Comparison of ENCODE assay signal across 7 cellular contexts in the genomic region with DNA sequence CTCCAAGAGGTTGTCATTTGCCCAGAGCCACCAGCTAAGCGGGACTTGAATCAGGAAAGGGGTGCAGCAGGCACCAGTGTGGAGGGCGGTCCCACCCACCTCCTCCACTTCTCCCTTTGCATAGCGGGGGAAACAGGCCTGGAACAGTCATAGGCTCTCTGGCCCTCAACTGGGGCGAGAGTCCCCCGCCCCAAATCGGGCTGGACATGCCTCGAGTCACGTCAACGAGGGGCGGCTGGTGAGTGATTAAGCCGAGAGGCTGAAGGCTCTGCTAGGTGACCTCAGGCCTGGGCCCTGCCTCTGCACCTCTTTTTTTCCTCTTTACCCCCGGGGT. TPM values are rescaled to one million over a fixed set of nuclear protein-coding genes. Genes with fewer than 3 reads are reported as not detected.
DNase-seq lines count a peak whose midpoint lies in the region; ATAC-seq, FAIRE-seq and TF ChIP-seq lines count a peak whose summit lies in the region.

No MANE protein-coding gene starts in this region.

- peaks cover 24% of the 10 kb centered on the region for H3K27me3 Mint-ChIP-seq in neural crest cell (ENCODE audit: low read depth)

- H3F3A ChIP-seq in PC-9 (ENCODE audit: insufficient read depth, low read depth) = peaks cover 37% of the 10 kb centered on the region

- H3K9me3 ChIP-seq in PC-9 (ENCODE audit: insufficient read depth, low read depth) = no peaks in the 10 kb centered on the region

- no peak overlapping the region for H2AFZ ChIP-seq in PC-9

- no peak for FAIRE-seq in GM19239 (lab: Jason Lieb, UNC)

- peaks cover 28% of the 10 kb centered on the region for H3K36me3 ChIP-seq in PC-9 (ENCODE audit: low read depth)

- H3K4me1 Mint-ChIP-seq in neural crest cell = peaks cover 7% of the 10 kb centered on the region

- H3K27ac Mint-ChIP-seq in neural crest cell (ENCODE audit: unreplicated experiment) = no peak overlapping the region

- H3K4me3 Mint-ChIP-seq in neural crest cell = peak overlapping the region; percentile 81

- intact Hi-C loops in PC-9 (cut with micrococcal nuclease; ENCODE audit: unreplicated experiment) = loop anchor here (1.0 to 5.0 kb wide), 5 partner anchors 51 to 410 kb away; a partner anchor contains a TSS

- POLR2A ChIA-PET in PC-9 (lab: Charles Lee; ENCODE audit: unreplicated experiment) = no interaction called here

- H3K4me3 ChIP-seq in PC-9 (peak overlapping the region; percentile 29), epithelial cell of esophagus (ENCODE audit: low read length) (peak overlapping the region; percentile 51)

- CTCF ChIA-PET in PC-9 (lab: Charles Lee) = interaction anchor here (0.6 kb wide), 1 partner anchor 50 kb away, joined by 3 read pairs; no protein-coding TSS in a partner anchor

- TF ChIP-seq CTCF in PC-9 (conservative IDR thresholded peaks at IDR 0.05) = no peak
- TF ChIP-seq CTCF in epithelial cell of esophagus (IDR thresholded peaks at IDR 0.05; ENCODE audit: insufficient read depth, low read depth, low read length, missing control alignments) = no peak
- TF ChIP-seq CTCF in neural crest cell (conservative IDR thresholded peaks at IDR 0.05) = no peak

- DNase-seq in PC-9 (no peak), epithelial cell of esophagus (ENCODE audit: low read depth) (no peak), neural crest cell (ENCODE audit: low read depth, low spot score) (no peak), SHP77 (lab: John Stamatoyannopoulos, UW) (no peak), GM19239 (ENCODE audit: insufficient read length, low spot score) (no peak), activated gamma-delta T cell (lab: John Stamatoyannopoulos, UW) (no peak)

- no peak overlapping the region for H3K27ac ChIP-seq in PC-9

- peak overlapping the region; percentile 71 for H3K4me2 ChIP-seq in PC-9

- H3K79me2 ChIP-seq in PC-9 (ENCODE audit: low read depth) = peaks cover 20% of the 10 kb centered on the region

- ATAC-seq in GM21825 (IDR thresholded peaks at IDR 0.05; ENCODE audit: unreplicated experiment) = peak; percentile 32

- peaks cover 2% of the 10 kb centered on the region for H3K36me3 Mint-ChIP-seq in neural crest cell (ENCODE audit: low read depth)

- H3K9me3 Mint-ChIP-seq in neural crest cell = no peaks in the 10 kb centered on the region

- peaks cover 7% of the 10 kb centered on the region; the same call in 1 of the 2 replicates for H3K4me1 ChIP-seq in PC-9 (replicated peaks; ENCODE audit: insufficient read depth)

- H3K9me2 ChIP-seq in PC-9 (ENCODE audit: insufficient read depth) = no peaks in the 10 kb centered on the region

- H3K27me3 ChIP-seq in PC-9 (ENCODE audit: insufficient read depth, low read depth) = no peaks in the 10 kb centered on the region

- H4K20me1 ChIP-seq in PC-9 (ENCODE audit: insufficient read depth) = peaks cover 32% of the 10 kb centered on the region

- no TSS peak for BruUV-seq in PC-9 (replicated peaks; lab: Mats Ljungman, UMichigan)

RNA-seq across cellular contexts. Expression of a gene that starts 0.4 kb away (rescaled TPM):
- total RNA-seq in PC-9 (2021) = 15.5 and 20.6 TPM in 2 replicates
- 0.56 and 1.2 TPM in 2 replicates for total RNA-seq in neural crest cell

RNA-seq across cellular contexts. Expression of a gene that starts 40.7 kb away (rescaled TPM):
- total RNA-seq in PC-9 (2021) (0.09 TPM in 1 of 2 replicates, not detected in the other), neural crest cell (6.2 and 6.5 TPM in 2 replicates)
